In the genomic region with DNA sequence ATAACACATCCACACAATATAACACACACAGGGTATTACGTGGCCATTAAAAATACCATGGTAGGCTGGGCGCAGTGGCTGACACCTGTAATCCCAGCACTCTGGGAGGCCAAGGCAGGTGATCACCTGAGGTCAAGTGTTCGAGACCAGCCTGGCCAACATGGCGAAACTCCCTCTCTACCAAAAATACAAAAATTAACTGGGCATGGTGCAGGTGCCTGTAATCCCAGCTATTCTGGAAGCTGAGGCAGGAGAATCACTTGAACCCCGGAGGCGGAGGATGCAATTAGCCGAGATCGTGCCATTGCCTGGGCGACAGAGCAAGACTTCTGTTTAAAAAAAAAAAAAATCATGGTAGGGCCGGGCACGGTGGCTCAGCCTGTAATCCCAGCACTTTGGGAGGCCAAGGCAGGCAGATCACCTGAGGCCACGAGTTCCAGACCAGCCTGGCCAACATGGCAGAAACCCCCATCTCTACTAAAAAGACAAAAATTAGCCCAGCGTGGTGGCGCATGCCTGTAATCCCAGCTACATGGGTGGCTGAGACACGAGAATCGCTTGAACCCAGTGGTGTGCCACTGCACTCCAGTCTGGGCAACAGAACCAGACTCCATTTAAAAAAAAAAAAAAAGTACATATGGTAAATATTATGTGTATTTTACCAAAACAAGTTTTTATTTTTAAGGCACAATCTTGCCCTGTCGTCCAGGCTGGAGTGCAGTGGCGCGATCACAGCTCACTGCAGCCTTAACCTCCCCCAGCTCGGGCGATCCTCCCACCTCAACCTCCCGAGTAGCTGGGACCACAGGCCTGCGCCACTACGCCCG, we compare ENCODE assay signal across 8 cellular contexts. TPM values are rescaled to one million over a fixed set of nuclear protein-coding genes. Genes with fewer than 3 reads are reported as not detected.
DNase-seq lines count a peak whose midpoint lies in the region; ATAC-seq and TF ChIP-seq lines count a peak whose summit lies in the region.

No MANE protein-coding gene starts in this region.

- DNase-seq in GM23338 (ENCODE audit: low spot score) (no peak), right atrium auricular region (ENCODE audit: low spot score) (peak; percentile 43), NCI-H2107 treated with DMSO at 0.1 percent for 48 hours (lab: John Stamatoyannopoulos, UW; ENCODE audit: unreplicated experiment) (no peak), GM10266 (ENCODE audit: extremely low spot score) (no peak), mucosa of gallbladder (ENCODE audit: low spot score) (no peak)
- no peak for DNase-seq in activated CD4-positive, alpha-beta memory T cell treated with anti-CD3 and anti-CD28 coated beads for 36 hours

- H2AFZ ChIP-seq in GM23338, result peak overlapping the region; percentile 91; the same call in 1 of the 2 replicates

- peak overlapping the region; percentile 81 for H3K4me2 ChIP-seq in GM23338

- H3K4me1 ChIP-seq in GM23338 (ENCODE audit: insufficient read depth) (peaks cover 42% of the 10 kb centered on the region), right atrium auricular region (peaks cover 0 to 12% of the 10 kb centered on the region in 2 donors), skeletal muscle tissue (ENCODE audit: control insufficient read depth in 3 of 3, insufficient read depth in 3 of 3, low read length in 3 of 3) (peaks cover 12 to 18% (median 18%) of the 10 kb centered on the region in 3 donors)

- H3K9me2 ChIP-seq in GM23338 (ENCODE audit: insufficient read depth), result no peaks in the 10 kb centered on the region

- H3K27me3 ChIP-seq in GM23338 (ENCODE audit: insufficient read depth) (no peaks in the 10 kb centered on the region), right atrium auricular region (no peaks in the 10 kb centered on the region), skeletal muscle tissue (ENCODE audit: control insufficient read depth in 3 of 3, insufficient read depth in 3 of 3, low read length in 3 of 3) (no peaks in the 10 kb centered on the region)

- peaks cover 50% of the 10 kb centered on the region for H3K4me1 Mint-ChIP-seq in GM23338
- peaks cover 29% of the 10 kb centered on the region for H3K4me1 Mint-ChIP-seq in activated CD4-positive, alpha-beta memory T cell treated with anti-CD3 and anti-CD28 coated beads for 36 hours (ENCODE audit: low read depth)

- no peaks in the 10 kb centered on the region for H3K36me3 Mint-ChIP-seq in GM23338 (ENCODE audit: low read depth)
- no peaks in the 10 kb centered on the region for H3K36me3 Mint-ChIP-seq in activated CD4-positive, alpha-beta memory T cell treated with anti-CD3 and anti-CD28 coated beads for 36 hours

- no peaks in the 10 kb centered on the region for H3K9me3 ChIP-seq in right atrium auricular region
- H3K9me3 ChIP-seq in skeletal muscle tissue (ENCODE audit: control insufficient read depth in 3 of 3, low read length in 3 of 3), result no peaks in the 10 kb centered on the region

- TF ChIP-seq CTCF in GM23338 (conservative IDR thresholded peaks at IDR 0.05; ENCODE audit: low read depth in 2 of 2) (no peak), right atrium auricular region (IDR thresholded peaks at IDR 0.05) (no peak), GM10266 (IDR thresholded peaks at IDR 0.05; ENCODE audit: control insufficient read depth, insufficient read depth, low read depth, missing control alignments) (no peak)

- CTCF ChIA-PET in activated CD4-positive, alpha-beta memory T cell treated with anti-CD3 and anti-CD28 coated beads for 36 hours (lab: Charles Lee), result interaction anchor here (0.6 to 13.7 kb wide), 28 partner anchors 10 to 572 kb away, joined by 3 to 259 read pairs (median 4); partner anchors contain the start of genes EIF2B3, HECTD3, HPDL and MMACHC

- intact Hi-C loops in activated CD4-positive, alpha-beta memory T cell treated with anti-CD3 and anti-CD28 coated beads for 36 hours (cut with micrococcal nuclease), result loop anchor here (1.0 to 10.0 kb wide), 11 partner anchors 38 to 628 kb away; partner anchors contain the start of genes ARMH1, BTBD19, DYNLT4 and GPBP1L1

- H3K27ac ChIP-seq in GM23338 (ENCODE audit: low read depth) (peak overlapping the region; percentile 97), right atrium auricular region (peak overlapping the region; percentile 84 to 87), skeletal muscle tissue (ENCODE audit: low read depth, low read length) (peak overlapping the region; percentile 87)

- peak overlapping the region; percentile 89 for H3K4me3 Mint-ChIP-seq in GM23338
- peak overlapping the region; percentile 89 for H3K4me3 Mint-ChIP-seq in activated CD4-positive, alpha-beta memory T cell treated with anti-CD3 and anti-CD28 coated beads for 36 hours

- H3K9ac ChIP-seq in skeletal muscle tissue (ENCODE audit: low read depth in 1 of 3, low read length in 3 of 3), result peak overlapping the region; percentile 79 to 86 (median 80)

- peaks cover 21% of the 10 kb centered on the region for H3K27me3 Mint-ChIP-seq in GM23338 (ENCODE audit: insufficient read depth, low read depth, poor library complexity)
- H3K27me3 Mint-ChIP-seq in activated CD4-positive, alpha-beta memory T cell treated with anti-CD3 and anti-CD28 coated beads for 36 hours, result no peaks in the 10 kb centered on the region

- no peaks in the 10 kb centered on the region; the same call in 2 of the 3 replicates for H3K9me3 Mint-ChIP-seq in GM23338
- no peaks in the 10 kb centered on the region for H3K9me3 Mint-ChIP-seq in activated CD4-positive, alpha-beta memory T cell treated with anti-CD3 and anti-CD28 coated beads for 36 hours

- peak overlapping the region; percentile 95; the same call in 1 of the 2 replicates for H3K27ac Mint-ChIP-seq in GM23338
- peak overlapping the region; percentile 96 for H3K27ac Mint-ChIP-seq in activated CD4-positive, alpha-beta memory T cell treated with anti-CD3 and anti-CD28 coated beads for 36 hours

- H3K4me3 ChIP-seq in GM23338 (peak overlapping the region; percentile 69), right atrium auricular region (peak overlapping the region; percentile 58 to 77), skeletal muscle tissue (ENCODE audit: low read length in 3 of 3) (peak overlapping the region; percentile 72 to 79 (median 76))

- 0 out of 2 replicates have a peak, but pooled peaks cover 5% of the 10 kb centered on the region for H3F3A ChIP-seq in GM23338 (replicated peaks; ENCODE audit: low read depth)

- POLR2A ChIA-PET in activated CD4-positive, alpha-beta memory T cell treated with anti-CD3 and anti-CD28 coated beads for 36 hours (lab: Charles Lee), result interaction anchor here (0.6 to 6.2 kb wide), 16 partner anchors 24 to 581 kb away, joined by 3 to 56 read pairs (median 4); partner anchors contain the start of genes EIF2B3, HECTD3, HPDL and MUTYH

- H3K79me2 ChIP-seq in GM23338 (replicated peaks; ENCODE audit: insufficient read depth), result no peaks in the 10 kb centered on the region

- no peaks in the 10 kb centered on the region for H3K36me3 ChIP-seq in GM23338 (ENCODE audit: insufficient read depth)
- H3K36me3 ChIP-seq in right atrium auricular region, result no peaks in the 10 kb centered on the region
- no peaks in the 10 kb centered on the region for H3K36me3 ChIP-seq in skeletal muscle tissue (ENCODE audit: control insufficient read depth in 3 of 3, insufficient read depth in 3 of 3, low read length in 3 of 3)

- ATAC-seq in GM23338, result no peak
- no peak for ATAC-seq in HG02970 (IDR thresholded peaks at IDR 0.05; ENCODE audit: low FRiP score, unreplicated experiment)

- no peaks in the 10 kb centered on the region for H4K20me1 ChIP-seq in GM23338 (replicated peaks; ENCODE audit: insufficient read depth)

TF ChIP-seq in GM23338, 12 proteins besides CTCF, POLR2A, EP300 and RAD21:
- no peak for TF ChIP-seq STAT1 (IDR thresholded peaks at IDR 0.05; ENCODE audit: unreplicated experiment)

RNA-seq across cellular contexts. Expression of gene HPDL, which starts 24.0 kb away (rescaled TPM):
- total RNA-seq in GM23338 (2014; rRNA removed; shearing (Covaris generic)), result 60.7 and 82.1 TPM in 2 replicates
- 36.5 and 39.6 TPM in 2 replicates for polyA plus RNA-seq in GM23338 (2016; fragmentation: Nextera tagmentation; extraction: Ambion mirVana)
- total RNA-seq in activated CD4-positive, alpha-beta memory T cell treated with anti-CD3 and anti-CD28 coated beads for 36 hours, result 10 to 100 TPM; 12.7 to 14.3 TPM
- total RNA-seq in right atrium auricular region (not detected), skeletal muscle tissue (2.6 TPM), mucosa of gallbladder (0.17 TPM)

RNA-seq across cellular contexts. Expression of gene TOE1, which starts 37.3 kb away (rescaled TPM):
- total RNA-seq in GM23338 (2014; rRNA removed; shearing (Covaris generic)), result 18.4 and 22.4 TPM in 2 replicates
- polyA plus RNA-seq in GM23338 (2016; fragmentation: Nextera tagmentation; extraction: Ambion mirVana), result 7.7 and 9.1 TPM in 2 replicates
- 10 to 100 TPM; 22.8 to 23.1 TPM for total RNA-seq in activated CD4-positive, alpha-beta memory T cell treated with anti-CD3 and anti-CD28 coated beads for 36 hours
- total RNA-seq in right atrium auricular region (1 to 10 TPM; 5.4 to 6.8 TPM), skeletal muscle tissue (6.3 TPM), mucosa of gallbladder (7.9 TPM)

RNA-seq across cellular contexts. Expression of gene MUTYH, which starts 37.5 kb away (rescaled TPM):
- 63.6 and 67.4 TPM in 2 replicates for total RNA-seq in GM23338 (2014; rRNA removed; shearing (Covaris generic))
- 47.9 and 52.8 TPM in 2 replicates for polyA plus RNA-seq in GM23338 (2016; fragmentation: Nextera tagmentation; extraction: Ambion mirVana)
- total RNA-seq in activated CD4-positive, alpha-beta memory T cell treated with anti-CD3 and anti-CD28 coated beads for 36 hours, result 10 to 100 TPM; 49.2 to 51.8 TPM
- total RNA-seq in right atrium auricular region (10 to 100 TPM in 1 of 2 donors, 1 to 10 TPM in 1; 4.2 to 11.1 TPM), skeletal muscle tissue (12.5 TPM), mucosa of gallbladder (30.5 TPM)
